Comparison of ENCODE assay signal across 2 cellular contexts in genomic region chr19:7914598-7915045, GRCh38.
A peak's percentile ranks its signal among the peaks of the same experiment; 100 is the strongest.
TF ChIP-seq lines count a peak whose summit lies in the region.

TSS of gene TGFBR3L (plus strand) at chr19:7914830.

TF ChIP-seq in IMR-90, 13 proteins besides CTCF, POLR2A, EP300 and RAD21:
- TF ChIP-seq ELK1 (IDR thresholded peaks at IDR 0.05; ENCODE audit: borderline replicate concordance, low read depth, low read length) (no peak), CHD1 (IDR thresholded peaks at IDR 0.05; ENCODE audit: low read depth, low read length) (no peak), NFE2L2 (IDR thresholded peaks at IDR 0.05; ENCODE audit: low read depth, low read length) (no peak), FOS (IDR thresholded peaks at IDR 0.05; ENCODE audit: low read depth, low read length) (no peak), MAFK (IDR thresholded peaks at IDR 0.05; ENCODE audit: low read depth, low read length) (no peak), BHLHE40 (IDR thresholded peaks at IDR 0.05; ENCODE audit: low read depth, low read length) (no peak), RCOR1 (IDR thresholded peaks at IDR 0.05; ENCODE audit: insufficient replicate concordance, low read length) (no peak), MAZ (IDR thresholded peaks at IDR 0.05; ENCODE audit: borderline replicate concordance, low read depth, low read length) (no peak), RFX5 (IDR thresholded peaks at IDR 0.05; ENCODE audit: low read depth, low read length) (no peak), SMC3 (IDR thresholded peaks at IDR 0.05; ENCODE audit: low read depth, low read length) (no peak), MXI1 (IDR thresholded peaks at IDR 0.05; ENCODE audit: borderline replicate concordance, low read depth, low read length) (no peak), CEBPB (IDR thresholded peaks at IDR 0.05; ENCODE audit: low read depth, low read length) (no peak)
- TF ChIP-seq, protein P1, sequence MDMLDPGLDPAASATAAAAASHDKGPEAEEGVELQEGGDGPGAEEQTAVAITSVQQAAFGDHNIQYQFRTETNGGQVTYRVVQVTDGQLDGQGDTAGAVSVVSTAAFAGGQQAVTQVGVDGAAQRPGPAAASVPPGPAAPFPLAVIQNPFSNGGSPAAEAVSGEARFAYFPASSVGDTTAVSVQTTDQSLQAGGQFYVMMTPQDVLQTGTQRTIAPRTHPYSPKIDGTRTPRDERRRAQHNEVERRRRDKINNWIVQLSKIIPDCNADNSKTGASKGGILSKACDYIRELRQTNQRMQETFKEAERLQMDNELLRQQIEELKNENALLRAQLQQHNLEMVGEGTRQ (IDR thresholded peaks at IDR 0.05; ENCODE audit: low read depth, low read length) = no peak
TF ChIP-seq in IMR-90: peak in this region for 0.

TF ChIP-seq in GM12878, 131 proteins besides CTCF, POLR2A, EP300 and RAD21:
- TF ChIP-seq POLR2AphosphoS2 (IDR thresholded peaks at IDR 0.05; ENCODE audit: low read depth, low read length) (peak; percentile 48; the same call in 1 of the 2 replicates), NRF1 (conservative IDR thresholded peaks at IDR 0.05; ENCODE audit: low read depth, low read length) (no peak)
